Comparison of ENCODE assay signal across 8 cellular contexts in the genomic region with DNA sequence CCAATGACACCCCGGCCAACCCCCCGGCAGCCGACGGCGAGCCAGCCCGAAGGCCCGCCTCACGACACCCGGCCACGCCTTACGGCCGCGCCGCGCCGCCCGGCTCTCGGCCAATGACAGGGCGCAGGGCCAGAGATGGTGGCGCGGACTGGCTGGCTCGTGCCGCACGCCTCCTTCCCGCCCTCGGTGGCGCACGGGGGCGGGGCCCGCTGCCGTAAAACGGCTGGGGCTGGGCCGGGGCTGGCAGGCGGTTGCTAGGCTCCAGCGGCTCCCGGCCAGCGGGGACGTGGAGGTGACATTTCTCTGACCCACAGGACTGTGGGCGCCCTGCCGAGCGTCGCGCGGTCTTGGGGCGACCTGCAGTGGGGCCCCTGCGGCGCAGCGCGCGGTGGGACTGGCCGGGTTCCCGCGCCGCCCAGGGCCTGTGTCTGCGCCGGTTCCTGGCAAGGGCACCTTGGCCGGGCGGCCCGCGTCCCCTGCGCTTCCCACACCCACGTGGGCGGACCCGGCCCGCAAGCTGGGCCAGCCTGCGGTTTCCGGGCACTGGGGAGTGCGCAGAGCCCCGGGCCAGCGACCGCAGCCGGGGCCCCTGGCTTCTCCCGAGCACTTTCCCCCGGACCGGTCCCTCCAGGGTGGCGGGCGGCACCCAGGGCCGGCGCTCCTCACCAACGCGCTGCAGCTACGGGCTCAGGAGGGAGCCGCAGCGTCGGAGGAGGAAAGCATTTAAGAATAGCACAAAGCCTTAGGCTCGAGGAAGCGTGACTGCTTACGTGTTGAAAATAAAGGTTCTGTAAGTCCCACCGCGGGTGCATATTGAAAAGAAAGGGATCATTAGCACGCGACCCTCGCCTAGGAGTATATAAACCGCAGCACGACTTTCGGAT. TPM values are rescaled to one million over a fixed set of nuclear protein-coding genes. Genes with fewer than 3 reads are reported as not detected.
DNase-seq lines count a peak whose midpoint lies in the region; ATAC-seq, FAIRE-seq and TF ChIP-seq lines count a peak whose summit lies in the region.

A gene (minus strand): TSS at position 8 of the 884 bp plus-strand sequence. CDS start 64 bp downstream, outside the sequence.

- H3K4me1 Mint-ChIP-seq in activated naive CD4-positive, alpha-beta T cell treated with anti-CD3 and anti-CD28 coated beads for 36 hours (ENCODE audit: low read depth), result peaks cover 5% of the 10 kb centered on the region

- TF ChIP-seq CTCF in GM06990 (IDR thresholded peaks at IDR 0.05; ENCODE audit: insufficient read depth, low read length, poor library complexity, severe bottlenecking) (no peak), NB4 (IDR thresholded peaks at IDR 0.05; ENCODE audit: low read depth, low read length) (no peak)

- peak within 1 kb of the TSS; percentile 93 for H3K23ac ChIP-seq in neuronal stem cell (ENCODE audit: low read depth, low read length, poor library complexity)

- peak within 1 kb of the TSS; percentile 90 for H3K18ac ChIP-seq in neuronal stem cell (ENCODE audit: low read length)

- intact Hi-C loops in activated naive CD4-positive, alpha-beta T cell treated with anti-CD3 and anti-CD28 coated beads for 36 hours (cut with micrococcal nuclease), result loop anchor here (1.0 to 10.0 kb wide), 8 partner anchors 32 to 616 kb away; a partner anchor contains a TSS

- H3K27ac ChIP-seq in neuronal stem cell (replicated peaks; ENCODE audit: low read length) (peak within 1 kb of the TSS; percentile 22), subcutaneous abdominal adipose tissue (ENCODE audit: low read depth, low read length) (peak within 1 kb of the TSS; percentile 91)

- H2BK15ac ChIP-seq in neuronal stem cell (ENCODE audit: low read length), result no peak within 1 kb of the TSS

- H3K4me3 ChIP-seq in GM06990 (replicated peaks; ENCODE audit: low read depth, low read length), result peak within 1 kb of the TSS; percentile 94
- H3K4me3 ChIP-seq in NB4 (ENCODE audit: low read depth, low read length), result peak within 1 kb of the TSS; percentile 85
- peak within 1 kb of the TSS; percentile 60 to 97 for H3K4me3 ChIP-seq in neuronal stem cell (ENCODE audit: low read length in 2 of 2)
- H3K4me3 ChIP-seq in subcutaneous abdominal adipose tissue (ENCODE audit: low read depth in 1 of 5, low read length in 5 of 5), result peak within 1 kb of the TSS; percentile 79 to 97 (median 94)

- H3K79me1 ChIP-seq in neuronal stem cell (ENCODE audit: low read depth, low read length), result peaks cover 8% of the 10 kb centered on the region

- no peak for FAIRE-seq in frontal cortex (lab: Jason Lieb, UNC)

- no peak within 1 kb of the TSS for H2BK120ac ChIP-seq in neuronal stem cell (ENCODE audit: low read depth, low read length)

- H3K9me3 ChIP-seq in neuronal stem cell (replicated peaks in 1 of 2; ENCODE audit: control insufficient read depth in 2 of 2, insufficient read depth in 1 of 2, low read depth in 1 of 2, low read length in 2 of 2), result no peaks in the 10 kb centered on the region
- H3K9me3 ChIP-seq in subcutaneous abdominal adipose tissue (ENCODE audit: control insufficient read depth in 5 of 5, low read length in 5 of 5), result no peaks in the 10 kb centered on the region

- DNase-seq in GM06990 (ENCODE audit: extremely low read depth, insufficient read length), result peak; percentile 99
- DNase-seq in NB4 (ENCODE audit: low read depth), result peak; percentile 99
- DNase-seq in SK-N-DZ (ENCODE audit: low spot score), result peak; percentile 94
- DNase-seq in activated naive CD4-positive, alpha-beta T cell treated with anti-CD3 and anti-CD28 coated beads for 36 hours, result peak; percentile 94
- DNase-seq in frontal cortex (ENCODE audit: low spot score in 2 of 2), result peak; percentile 96 to 98
- DNase-seq in neuronal stem cell (ENCODE audit: low spot score), result peak; percentile 96

- H3K36me3 Mint-ChIP-seq in activated naive CD4-positive, alpha-beta T cell treated with anti-CD3 and anti-CD28 coated beads for 36 hours (ENCODE audit: low read depth), result no peaks in the 10 kb centered on the region

- H2AFZ ChIP-seq in neuronal stem cell (ENCODE audit: low read length), result peak within 1 kb of the TSS; percentile 96

- H4K8ac ChIP-seq in neuronal stem cell (ENCODE audit: low read depth, low read length), result no peak within 1 kb of the TSS

- H3K4me3 Mint-ChIP-seq in activated naive CD4-positive, alpha-beta T cell treated with anti-CD3 and anti-CD28 coated beads for 36 hours, result peak within 1 kb of the TSS; percentile 85

- H3K36me3 ChIP-seq in GM06990 (ENCODE audit: control insufficient read depth, insufficient read depth, low read length) (no peaks in the 10 kb centered on the region), neuronal stem cell (replicated peaks in 1 of 2; ENCODE audit: control insufficient read depth in 2 of 2, insufficient read depth in 2 of 2, low read length in 2 of 2) (no peaks in the 10 kb centered on the region), subcutaneous abdominal adipose tissue (ENCODE audit: control insufficient read depth in 5 of 5, insufficient read depth in 5 of 5, low read length in 5 of 5) (no peaks in the 10 kb centered on the region)

- H3K9ac ChIP-seq in neuronal stem cell (ENCODE audit: low read depth, low read length, poor library complexity) (peak within 1 kb of the TSS; percentile 92), subcutaneous abdominal adipose tissue (ENCODE audit: low read length in 5 of 5) (peak within 1 kb of the TSS; percentile 59 to 96 (median 87))

- WGBS in neuronal stem cell (ENCODE audit: extremely low coverage in 2 of 2, insufficient read length in 2 of 2, insufficient replicate concordance in 1 of 2), 2 donors, result no CpG with 5 or more reads among the region's 96 CpGs

- no peak within 1 kb of the TSS for H4K91ac ChIP-seq in neuronal stem cell (ENCODE audit: low read depth, low read length, poor library complexity)

- CTCF ChIA-PET in activated naive CD4-positive, alpha-beta T cell treated with anti-CD3 and anti-CD28 coated beads for 36 hours (lab: Charles Lee), result interaction anchor here (0.6 kb wide), 1 partner anchor 17 kb away, joined by 3 read pairs; no protein-coding TSS in a partner anchor

- H3K27me3 ChIP-seq in GM06990 (replicated peaks; ENCODE audit: control insufficient read depth, insufficient read depth, low read length), result no peaks in the 10 kb centered on the region
- peaks cover 0 to 2% (median 0%) of the 10 kb centered on the region in 3 experiments for H3K27me3 ChIP-seq in neuronal stem cell (ENCODE audit: control insufficient read depth in 3 of 3, insufficient read depth in 3 of 3, low read depth in 1 of 3, low read length in 3 of 3)
- no peaks in the 10 kb centered on the region for H3K27me3 ChIP-seq in subcutaneous abdominal adipose tissue (ENCODE audit: control insufficient read depth in 5 of 5, insufficient read depth in 4 of 5, low read length in 5 of 5)

- ATAC-seq in HG02571 (IDR thresholded peaks at IDR 0.05; ENCODE audit: unreplicated experiment), result peak; percentile 84

- peak within 1 kb of the TSS; percentile 71 for H3K14ac ChIP-seq in neuronal stem cell (ENCODE audit: low read length)

- peaks cover 0 to 2% of the 10 kb centered on the region in 2 donors for H3K4me1 ChIP-seq in neuronal stem cell (ENCODE audit: control insufficient read depth in 2 of 2, insufficient read depth in 1 of 2, low read depth in 1 of 2, low read length in 2 of 2)
- H3K4me1 ChIP-seq in subcutaneous abdominal adipose tissue (ENCODE audit: control insufficient read depth in 5 of 5, insufficient read depth in 5 of 5, low read length in 5 of 5), result peaks cover 0 to 38% (median 24%) of the 10 kb centered on the region in 5 donors

- H3K27me3 Mint-ChIP-seq in activated naive CD4-positive, alpha-beta T cell treated with anti-CD3 and anti-CD28 coated beads for 36 hours (ENCODE audit: low read depth), result no peaks in the 10 kb centered on the region

- H3K4ac ChIP-seq in neuronal stem cell (ENCODE audit: low read length), result no peak within 1 kb of the TSS

- H2AK5ac ChIP-seq in neuronal stem cell (ENCODE audit: low read depth, low read length), result no peak within 1 kb of the TSS

- H3K4me2 ChIP-seq in neuronal stem cell (ENCODE audit: insufficient read depth, low read length, poor library complexity, severe bottlenecking), result peak within 1 kb of the TSS; percentile 99

- TF ChIP-seq POLR2A in NB4 (IDR thresholded peaks at IDR 0.05; ENCODE audit: extremely low read depth, insufficient read length), result peak; percentile 73

- peak within 1 kb of the TSS; percentile 50 for H3K27ac Mint-ChIP-seq in activated naive CD4-positive, alpha-beta T cell treated with anti-CD3 and anti-CD28 coated beads for 36 hours

- peak within 1 kb of the TSS; percentile 22 for H2BK5ac ChIP-seq in neuronal stem cell (ENCODE audit: low read length)

- H2BK12ac ChIP-seq in neuronal stem cell (ENCODE audit: low read length), result peak within 1 kb of the TSS; percentile 4

- no peaks in the 10 kb centered on the region for H3K9me3 Mint-ChIP-seq in activated naive CD4-positive, alpha-beta T cell treated with anti-CD3 and anti-CD28 coated beads for 36 hours

RNA-seq across cellular contexts. Expression of the gene that starts here (rescaled TPM):
- 46.2 and 47.9 TPM in 2 replicates for polyA plus RNA-seq in SK-N-DZ (2014; cell fraction: cytosol; rRNA removed)
- polyA plus RNA-seq in SK-N-DZ (2014; cell fraction: nucleus; rRNA removed), result 29.2 and 37.4 TPM in 2 replicates
- 10 to 100 TPM; 16.6 to 18.7 TPM for total RNA-seq in activated naive CD4-positive, alpha-beta T cell treated with anti-CD3 and anti-CD28 coated beads for 36 hours
- 69.7 TPM for total RNA-seq in frontal cortex
- 20.2 TPM for polyA plus RNA-seq in neuronal stem cell (2013, experiment 1 of 2)
- 21.1 TPM for polyA plus RNA-seq in neuronal stem cell (2013, experiment 2 of 2)

Comparison
In these comparisons a context has a peak if more than half of its experiments do, and no peak if none do; other contexts are left out.
1. Peak in every context shown above with its lines: DNase-seq, ATAC-seq, H3K4me3 ChIP-seq and H3K27ac ChIP-seq.